Comparison of ENCODE assay signal across 8 cellular contexts in genomic region chr18:62131305-62131909, GRCh38. TPM values are rescaled to one million over a fixed set of nuclear protein-coding genes. Genes with fewer than 3 reads are reported as not detected.
DNase-seq lines count a peak whose midpoint lies in the region; ATAC-seq, FAIRE-seq and TF ChIP-seq lines count a peak whose summit lies in the region.

No MANE protein-coding gene starts in this region.

- CTCF ChIA-PET in endothelial cell of umbilical vein (lab: Charles Lee) = interaction anchor here (0.6 to 8.0 kb wide), 53 partner anchors 10 to 1323 kb away, joined by 3 to 89 read pairs (median 4); partner anchors contain the start of gene RNF152
- CTCF ChIA-PET in naive thymus-derived CD4-positive, alpha-beta T cell (lab: Charles Lee) = interaction anchor here (0.6 to 2.5 kb wide), 17 partner anchors 9 to 583 kb away, joined by 3 to 16 read pairs (median 5); no protein-coding TSS in a partner anchor

- ATAC-seq in GM18511 (IDR thresholded peaks at IDR 0.05; ENCODE audit: unreplicated experiment) = peak; percentile 77
- peak; percentile 63 for ATAC-seq in HG03196 (IDR thresholded peaks at IDR 0.05; ENCODE audit: unreplicated experiment)
- ATAC-seq in naive thymus-derived CD4-positive, alpha-beta T cell = peak; percentile 71

- no peak overlapping the region for H3K27ac Mint-ChIP-seq in naive thymus-derived CD4-positive, alpha-beta T cell

- H3K9me1 ChIP-seq in endothelial cell of umbilical vein (replicated peaks; ENCODE audit: control insufficient read depth, extremely low read depth, insufficient read depth, low read length) = no peaks in the 10 kb centered on the region

- no peak for TF ChIP-seq POLR2A in endothelial cell of umbilical vein (IDR thresholded peaks at IDR 0.05; ENCODE audit: low read depth, low read length)

- H3K36me3 ChIP-seq in endothelial cell of umbilical vein (ENCODE audit: control insufficient read depth in 2 of 2, extremely low read depth in 1 of 2, insufficient read depth in 2 of 2, low read length in 2 of 2) = no peaks in the 10 kb centered on the region
- peaks cover 0 to 4% (median 0%) of the 10 kb centered on the region in 3 experiments for H3K36me3 ChIP-seq in naive thymus-derived CD4-positive, alpha-beta T cell (ENCODE audit: control insufficient read depth in 2 of 3, insufficient read depth in 3 of 3, low read length in 3 of 3)

- H3K79me2 ChIP-seq in endothelial cell of umbilical vein (ENCODE audit: control insufficient read depth, insufficient read depth, low read length) = no peaks in the 10 kb centered on the region

- no TSS peak for BruUV-seq in endothelial cell of umbilical vein (replicated peaks; lab: Mats Ljungman, UMichigan)

- intact Hi-C loops in endothelial cell of umbilical vein (cut with micrococcal nuclease) = loop anchor here (1.0 to 5.0 kb wide), 10 partner anchors 132 to 1444 kb away; no protein-coding TSS in a partner anchor
- intact Hi-C loops in naive thymus-derived CD4-positive, alpha-beta T cell (cut with micrococcal nuclease) = loop anchor here (1.0 to 5.0 kb wide), 8 partner anchors 230 to 580 kb away; no protein-coding TSS in a partner anchor

- no peak overlapping the region for H3K4me3 Mint-ChIP-seq in naive thymus-derived CD4-positive, alpha-beta T cell

- H3K9ac ChIP-seq in endothelial cell of umbilical vein (replicated peaks; ENCODE audit: extremely low read depth, insufficient read depth, low read length) = no peak overlapping the region

- H3K9me3 ChIP-seq in endothelial cell of umbilical vein (replicated peaks; ENCODE audit: control insufficient read depth, insufficient read depth, low read length) = no peaks in the 10 kb centered on the region
- no peaks in the 10 kb centered on the region for H3K9me3 ChIP-seq in naive thymus-derived CD4-positive, alpha-beta T cell (ENCODE audit: control insufficient read depth in 2 of 3, low read length in 3 of 3)

- peak; percentile 83 for FAIRE-seq in endothelial cell of umbilical vein (lab: Jason Lieb, UNC)

- H4K20me1 ChIP-seq in endothelial cell of umbilical vein (replicated peaks; ENCODE audit: control insufficient read depth, extremely low read depth, insufficient read depth, low read length) = no peaks in the 10 kb centered on the region

- peaks cover 0 to 5% (median 0%) of the 10 kb centered on the region in 7 donors for H3K4me1 Mint-ChIP-seq in naive thymus-derived CD4-positive, alpha-beta T cell

- TF ChIP-seq CTCF in endothelial cell of umbilical vein (IDR thresholded peaks at IDR 0.05; ENCODE audit: extremely low read depth in 1 of 2, insufficient read depth in 1 of 2, low read depth in 1 of 2, low read length in 2 of 2) = peak; percentile 70 to 79

- no peak overlapping the region for H2AFZ ChIP-seq in endothelial cell of umbilical vein (ENCODE audit: low read depth, low read length)

- no peaks in the 10 kb centered on the region for H3K9me3 Mint-ChIP-seq in naive thymus-derived CD4-positive, alpha-beta T cell

- peaks cover 16% of the 10 kb centered on the region for H3K4me1 ChIP-seq in endothelial cell of umbilical vein (ENCODE audit: control insufficient read depth, extremely low read depth, insufficient read depth, low read length)
- H3K4me1 ChIP-seq in naive thymus-derived CD4-positive, alpha-beta T cell (ENCODE audit: control insufficient read depth in 2 of 2, insufficient read depth in 2 of 2, low read length in 2 of 2) = no peaks in the 10 kb centered on the region

- dilution Hi-C loops in endothelial cell of umbilical vein (cut with MboI; ENCODE audit: extremely low pct_ligation_motif_present, low sequenced_read_pairs) = no loop called here

- DNase-seq in AG08395 (ENCODE audit: low spot score) (peak; percentile 65), NCI-H526 (lab: John Stamatoyannopoulos, UW) (peak; percentile 24 to 57), endothelial cell of umbilical vein (ENCODE audit: low read depth, low spot score) (peak; percentile 72)
- peak; percentile 6 to 30 for DNase-seq in activated CD8-positive, alpha-beta memory T cell treated with anti-CD3 and anti-CD28 coated beads for 1 hour (ENCODE audit: extremely low read depth in 1 of 2, low read depth in 1 of 2)
- peak; percentile 11 to 73 (median 57) for DNase-seq in naive thymus-derived CD4-positive, alpha-beta T cell
- peak in 5 of 6 experiments; percentile 4 to 69 (median 46) for DNase-seq in stimulated activated naive CD4-positive, alpha-beta T cell (lab: John Stamatoyannopoulos, UW)

- H3K27me3 Mint-ChIP-seq in naive thymus-derived CD4-positive, alpha-beta T cell = no peaks in the 10 kb centered on the region

- no peak overlapping the region for H3K27ac ChIP-seq in endothelial cell of umbilical vein (ENCODE audit: insufficient read depth, low read depth, low read length)
- no peak overlapping the region for H3K27ac ChIP-seq in naive thymus-derived CD4-positive, alpha-beta T cell (ENCODE audit: low read depth, low read length)

- H3K27me3 ChIP-seq in endothelial cell of umbilical vein (ENCODE audit: control insufficient read depth in 2 of 2, insufficient read depth in 2 of 2, low read length in 2 of 2) = no peaks in the 10 kb centered on the region
- H3K27me3 ChIP-seq in naive thymus-derived CD4-positive, alpha-beta T cell (ENCODE audit: control insufficient read depth in 2 of 2, insufficient read depth in 2 of 2, low read length in 2 of 2) = no peaks in the 10 kb centered on the region

- peaks cover 0 to 30% (median 3%) of the 10 kb centered on the region in 5 donors for H3K36me3 Mint-ChIP-seq in naive thymus-derived CD4-positive, alpha-beta T cell

- no peak overlapping the region for H3K4me3 ChIP-seq in endothelial cell of umbilical vein (replicated peaks in 1 of 3; ENCODE audit: insufficient read depth in 1 of 3, low read depth in 1 of 3, low read length in 3 of 3)
- H3K4me3 ChIP-seq in naive thymus-derived CD4-positive, alpha-beta T cell (ENCODE audit: low read length) = no peak overlapping the region

- POLR2A ChIA-PET in endothelial cell of umbilical vein (lab: Charles Lee) = no interaction called here
- POLR2A ChIA-PET in naive thymus-derived CD4-positive, alpha-beta T cell (lab: Charles Lee) = no interaction called here

- H3K4me2 ChIP-seq in endothelial cell of umbilical vein (ENCODE audit: insufficient read depth, low read length) = no peak overlapping the region

TF ChIP-seq in endothelial cell of umbilical vein, 7 proteins besides CTCF, POLR2A, EP300 and RAD21:
- TF ChIP-seq JUN (IDR thresholded peaks at IDR 0.05; ENCODE audit: borderline replicate concordance, insufficient read depth, insufficient read length, low read depth) (no peak), MYC (IDR thresholded peaks at IDR 0.05; ENCODE audit: low read depth, low read length) (no peak), EZH2 (IDR thresholded peaks at IDR 0.05; ENCODE audit: borderline replicate concordance, low read depth, low read length, severe bottlenecking) (no peak), FOS (IDR thresholded peaks at IDR 0.05; ENCODE audit: borderline replicate concordance, insufficient read depth, low read length) (no peak), POLR2AphosphoS5 (IDR thresholded peaks at IDR 0.05; ENCODE audit: insufficient read depth, low read depth, low read length) (no peak), GATA2 (IDR thresholded peaks at IDR 0.05; ENCODE audit: insufficient read depth, insufficient read length, low read depth, low read length) (no peak)
- TF ChIP-seq, protein P1, sequence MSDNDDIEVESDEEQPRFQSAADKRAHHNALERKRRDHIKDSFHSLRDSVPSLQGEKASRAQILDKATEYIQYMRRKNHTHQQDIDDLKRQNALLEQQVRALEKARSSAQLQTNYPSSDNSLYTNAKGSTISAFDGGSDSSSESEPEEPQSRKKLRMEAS (IDR thresholded peaks at IDR 0.05; ENCODE audit: insufficient read depth, insufficient read length) = no peak

RNA-seq across cellular contexts. Expression of gene PIGN, which starts 55.4 kb away (rescaled TPM):
- total RNA-seq in endothelial cell of umbilical vein = 26.1 and 31.1 TPM in 2 replicates
- polyA plus RNA-seq in endothelial cell of umbilical vein = 13.7 and 14.1 TPM in 2 replicates
- polyA plus RNA-seq in endothelial cell of umbilical vein (2011; cell fraction: cytosol; rRNA removed) = 5.4 and 6.1 TPM in 2 replicates
- polyA plus RNA-seq in endothelial cell of umbilical vein (2011; cell fraction: nucleus; rRNA removed) = 9.2 and 10.8 TPM in 2 replicates
- polyA plus RNA-seq in endothelial cell of umbilical vein (2012) = 14.2 and 17.4 TPM in 2 replicates
- polyA minus RNA-seq in endothelial cell of umbilical vein = 72.7 and 102 TPM in 2 replicates
- polyA minus RNA-seq in endothelial cell of umbilical vein (2011; cell fraction: cytosol; rRNA and poly(A)+ RNA removed) = 13.9 TPM
- polyA minus RNA-seq in endothelial cell of umbilical vein (2011; cell fraction: nucleus; rRNA and poly(A)+ RNA removed) = 63.2 and 103 TPM in 2 replicates
- total RNA-seq in naive thymus-derived CD4-positive, alpha-beta T cell = 10 to 100 TPM; 18.2 to 29.8 (median 28.2) TPM
- 10 to 100 TPM; 15.5 to 19.1 TPM for polyA plus RNA-seq in naive thymus-derived CD4-positive, alpha-beta T cell

RNA-seq across cellular contexts. Expression of gene RELCH, which starts 55.6 kb away (rescaled TPM):
- 20.7 and 25.2 TPM in 2 replicates for total RNA-seq in endothelial cell of umbilical vein
- 3.9 and 6.6 TPM in 2 replicates for polyA plus RNA-seq in endothelial cell of umbilical vein
- polyA plus RNA-seq in endothelial cell of umbilical vein (2011; cell fraction: cytosol; rRNA removed) = 5.6 and 6.6 TPM in 2 replicates
- 39.1 and 40.7 TPM in 2 replicates for polyA plus RNA-seq in endothelial cell of umbilical vein (2011; cell fraction: nucleus; rRNA removed)
- 9.2 and 15.7 TPM in 2 replicates for polyA plus RNA-seq in endothelial cell of umbilical vein (2012)
- polyA minus RNA-seq in endothelial cell of umbilical vein = 60.4 and 69.7 TPM in 2 replicates
- polyA minus RNA-seq in endothelial cell of umbilical vein (2011; cell fraction: cytosol; rRNA and poly(A)+ RNA removed) = 8.6 TPM
- 98.1 and 143 TPM in 2 replicates for polyA minus RNA-seq in endothelial cell of umbilical vein (2011; cell fraction: nucleus; rRNA and poly(A)+ RNA removed)
- 10 to 100 TPM; 51.3 to 70.8 (median 62.1) TPM for total RNA-seq in naive thymus-derived CD4-positive, alpha-beta T cell
- polyA plus RNA-seq in naive thymus-derived CD4-positive, alpha-beta T cell = 10 to 100 TPM in 1 of 2 donors, 1 to 10 TPM in 1; 7.3 to 10.1 TPM

Comparison
In these comparisons a context has a peak if more than half of its experiments do, and no peak if none do; other contexts are left out.
1. DNase-seq: peak in every context shown above with its lines; median percentile 72 in endothelial cell of umbilical vein; 65 in AG08395; 57 in naive thymus-derived CD4-positive, alpha-beta T cell; 46 in stimulated activated naive CD4-positive, alpha-beta T cell; 40 in NCI-H526; 18 in activated CD8-positive, alpha-beta memory T cell treated with anti-CD3 and anti-CD28 coated beads for 1 hour.